Comparison of ENCODE assay signal across 1 cellular context in genomic region chr3:85476891-85477495, GRCh38.
TF ChIP-seq lines count a peak whose summit lies in the region.

No MANE protein-coding gene starts in this region.

TF ChIP-seq in K562, 482 proteins besides CTCF, POLR2A, EP300 and RAD21:
- TF ChIP-seq RBM34 (IDR thresholded peaks at IDR 0.05; ENCODE audit: borderline replicate concordance, insufficient read depth, low read length) (no peak), HMG20B (CRISPR knock-in tag; IDR thresholded peaks at IDR 0.05) (no peak), BRD4 (IDR thresholded peaks at IDR 0.05) (no peak), HNRNPLL (IDR thresholded peaks at IDR 0.05; ENCODE audit: low read depth, low read length, poor library complexity, severe bottlenecking) (no peak), GABPA (tag; conservative IDR thresholded peaks at IDR 0.05; ENCODE audit: low read depth) (no peak), POLR3G (IDR thresholded peaks at IDR 0.05; ENCODE audit: extremely low read depth, insufficient read length, insufficient replicate concordance) (no peak), NRF1 (conservative IDR thresholded peaks at IDR 0.05 in 1 of 2, IDR thresholded peaks at IDR 0.05 in 1 of 2) (no peak), ATF6 (CRISPR knock-in tag; IDR thresholded peaks at IDR 0.05) (no peak), E2F3 (CRISPR knock-in tag; IDR thresholded peaks at IDR 0.05) (no peak), HES1 (IDR thresholded peaks at IDR 0.05; ENCODE audit: low read depth) (no peak)
- TF ChIP-seq, protein P1, sequence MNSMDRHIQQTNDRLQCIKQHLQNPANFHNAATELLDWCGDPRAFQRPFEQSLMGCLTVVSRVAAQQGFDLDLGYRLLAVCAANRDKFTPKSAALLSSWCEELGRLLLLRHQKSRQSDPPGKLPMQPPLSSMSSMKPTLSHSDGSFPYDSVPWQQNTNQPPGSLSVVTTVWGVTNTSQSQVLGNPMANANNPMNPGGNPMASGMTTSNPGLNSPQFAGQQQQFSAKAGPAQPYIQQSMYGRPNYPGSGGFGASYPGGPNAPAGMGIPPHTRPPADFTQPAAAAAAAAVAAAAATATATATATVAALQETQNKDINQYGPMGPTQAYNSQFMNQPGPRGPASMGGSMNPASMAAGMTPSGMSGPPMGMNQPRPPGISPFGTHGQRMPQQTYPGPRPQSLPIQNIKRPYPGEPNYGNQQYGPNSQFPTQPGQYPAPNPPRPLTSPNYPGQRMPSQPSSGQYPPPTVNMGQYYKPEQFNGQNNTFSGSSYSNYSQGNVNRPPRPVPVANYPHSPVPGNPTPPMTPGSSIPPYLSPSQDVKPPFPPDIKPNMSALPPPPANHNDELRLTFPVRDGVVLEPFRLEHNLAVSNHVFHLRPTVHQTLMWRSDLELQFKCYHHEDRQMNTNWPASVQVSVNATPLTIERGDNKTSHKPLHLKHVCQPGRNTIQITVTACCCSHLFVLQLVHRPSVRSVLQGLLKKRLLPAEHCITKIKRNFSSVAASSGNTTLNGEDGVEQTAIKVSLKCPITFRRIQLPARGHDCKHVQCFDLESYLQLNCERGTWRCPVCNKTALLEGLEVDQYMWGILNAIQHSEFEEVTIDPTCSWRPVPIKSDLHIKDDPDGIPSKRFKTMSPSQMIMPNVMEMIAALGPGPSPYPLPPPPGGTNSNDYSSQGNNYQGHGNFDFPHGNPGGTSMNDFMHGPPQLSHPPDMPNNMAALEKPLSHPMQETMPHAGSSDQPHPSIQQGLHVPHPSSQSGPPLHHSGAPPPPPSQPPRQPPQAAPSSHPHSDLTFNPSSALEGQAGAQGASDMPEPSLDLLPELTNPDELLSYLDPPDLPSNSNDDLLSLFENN (IDR thresholded peaks at IDR 0.05; ENCODE audit: low read depth in 2 of 2, low read length in 2 of 2) = no peak
